ENCODE assay signal across 16 cellular contexts in genomic region chr3:63895422-63896189, GRCh38. TPM values are rescaled to one million over a fixed set of nuclear protein-coding genes. Genes with fewer than 3 reads are reported as not detected.
DNase-seq lines count a peak whose midpoint lies in the region; ATAC-seq and TF ChIP-seq lines count a peak whose summit lies in the region.
"Had no signal": no experiment of that assay in that cellular context is flagged by ENCODE, and none has a peak within 500 bp of the region (broad histone marks: within the 10 kb centered on the region; RNA-seq: fewer than 3 reads in every experiment).

No MANE protein-coding gene starts in this region.

- no peak overlapping the region for H4K12ac ChIP-seq in trophoblast cell (ENCODE audit: low read depth, low read length)

- no peak for DNase-seq in activated naive CD4-positive, alpha-beta T cell treated with anti-CD3 and anti-CD28 coated beads, Interleukin-2, amount 50 U/mL, for 72 hours (ENCODE audit: low spot score in 2 of 2)
- DNase-seq in activated naive CD4-positive, alpha-beta T cell treated with Interleukin-2 at 50 U/mL for 16 hours: no peak
- DNase-seq in uterus: no peak
- no peak for DNase-seq in NCI-H1048 (lab: John Stamatoyannopoulos, UW)
- no peak for DNase-seq in trophoblast cell
- DNase-seq: adrenal gland, DMS 273 treated with DMSO at 0.1 percent for 48 hours, foreskin keratinocyte, left lung, NCI-H187, NCI-H510A, SK-N-SH had no signal

- no peak overlapping the region for H3K18ac ChIP-seq in trophoblast cell (ENCODE audit: low read length)

- H3K23ac ChIP-seq in trophoblast cell (ENCODE audit: low read length): no peak overlapping the region

- no peak overlapping the region for H2BK12ac ChIP-seq in trophoblast cell (ENCODE audit: low read length)

- no peak overlapping the region for H3K4me3 Mint-ChIP-seq in dendritic cell treated with granulocyte-macrophage colony-stimulating factor and Interleukin-4, amounts not matched to agents 40 ng/mL and 50 ng/mL, for 4 days

- H3K79me2 ChIP-seq in trophoblast cell (ENCODE audit: control insufficient read depth, insufficient read depth, low read length, poor library complexity): no peaks in the 10 kb centered on the region

- H3K4me3 ChIP-seq in uterus: no peak overlapping the region
- no peak overlapping the region for H3K4me3 ChIP-seq in trophoblast cell (ENCODE audit: low read depth, low read length)
- H3K4me3 ChIP-seq: adrenal gland, left lung had no signal

- ATAC-seq in activated naive CD4-positive, alpha-beta T cell treated with anti-CD3 and anti-CD28 coated beads, Interleukin-2, amount 50 U/mL, for 72 hours: peak; percentile 39 to 78
- ATAC-seq in HG03432 (IDR thresholded peaks at IDR 0.05; ENCODE audit: unreplicated experiment): peak; percentile 35
- no peak for ATAC-seq in GM18511 (IDR thresholded peaks at IDR 0.05; ENCODE audit: unreplicated experiment)
- ATAC-seq: foreskin keratinocyte, left lung had no signal

- H3K27ac ChIP-seq in uterus (peak overlapping the region; percentile 17 to 20), trophoblast cell (ENCODE audit: low read depth, low read length) (no peak overlapping the region)
- H3K27ac ChIP-seq: adrenal gland, foreskin keratinocyte had no signal

- H3K27me3 ChIP-seq in uterus (no peaks in the 10 kb centered on the region), trophoblast cell (ENCODE audit: insufficient read depth, low read length) (no peaks in the 10 kb centered on the region)
- H3K27me3 ChIP-seq: adrenal gland, foreskin keratinocyte, left lung had no signal

- no peak overlapping the region for H3K9ac ChIP-seq in trophoblast cell (ENCODE audit: low read length)
- H3K9ac ChIP-seq: SK-N-SH had no signal

- H3K4me2 ChIP-seq in trophoblast cell (ENCODE audit: low read length): no peak overlapping the region

- H4K8ac ChIP-seq in trophoblast cell (ENCODE audit: low read depth, low read length): no peak overlapping the region

- TF ChIP-seq CTCF in uterus (IDR thresholded peaks at IDR 0.05): no peak

- H4K91ac ChIP-seq in trophoblast cell (ENCODE audit: low read depth, low read length): no peak overlapping the region

- peaks cover 10 to 46% of the 10 kb centered on the region in 2 donors for H3K36me3 Mint-ChIP-seq in activated naive CD4-positive, alpha-beta T cell treated with anti-CD3 and anti-CD28 coated beads, Interleukin-2, amount 50 U/mL, for 72 hours
- peaks cover 44% of the 10 kb centered on the region for H3K36me3 Mint-ChIP-seq in dendritic cell treated with granulocyte-macrophage colony-stimulating factor and Interleukin-4, amounts not matched to agents 40 ng/mL and 50 ng/mL, for 4 days (ENCODE audit: low read depth)

- intact Hi-C loops in dendritic cell treated with granulocyte-macrophage colony-stimulating factor and Interleukin-4, amounts not matched to agents 40 ng/mL and 50 ng/mL, for 4 days (cut with micrococcal nuclease): no loop called here
- intact Hi-C loops in uterus (cut with DNase I; ENCODE audit: low total_unique reads): no loop called here

- no peak for TF ChIP-seq POLR2A in uterus (IDR thresholded peaks at IDR 0.05)

- no peak overlapping the region for H2BK120ac ChIP-seq in trophoblast cell (ENCODE audit: insufficient read depth, low read length, poor library complexity)

- H3K27me3 Mint-ChIP-seq in dendritic cell treated with granulocyte-macrophage colony-stimulating factor and Interleukin-4, amounts not matched to agents 40 ng/mL and 50 ng/mL, for 4 days: no peaks in the 10 kb centered on the region

- no peaks in the 10 kb centered on the region for H3K4me1 ChIP-seq in uterus
- no peaks in the 10 kb centered on the region for H3K4me1 ChIP-seq in trophoblast cell (ENCODE audit: control insufficient read depth in 1 of 2, insufficient read depth in 2 of 2, low read length in 2 of 2)
- H3K4me1 ChIP-seq: foreskin keratinocyte had no signal

- peaks cover 0 to 5% of the 10 kb centered on the region in 2 donors for H3K9me3 Mint-ChIP-seq in activated naive CD4-positive, alpha-beta T cell treated with anti-CD3 and anti-CD28 coated beads, Interleukin-2, amount 50 U/mL, for 72 hours
- no peaks in the 10 kb centered on the region for H3K9me3 Mint-ChIP-seq in dendritic cell treated with granulocyte-macrophage colony-stimulating factor and Interleukin-4, amounts not matched to agents 40 ng/mL and 50 ng/mL, for 4 days

- no peak overlapping the region for H3K14ac ChIP-seq in trophoblast cell (ENCODE audit: low read length)

- H2AK5ac ChIP-seq in trophoblast cell (ENCODE audit: low read length): no peak overlapping the region

- H3K4me1 Mint-ChIP-seq in dendritic cell treated with granulocyte-macrophage colony-stimulating factor and Interleukin-4, amounts not matched to agents 40 ng/mL and 50 ng/mL, for 4 days (ENCODE audit: low read depth): peaks cover 34% of the 10 kb centered on the region

- WGBS in trophoblast cell (ENCODE audit: extremely low coverage, insufficient coverage, insufficient read length): no CpG with 5 or more reads among the region's 5 CpGs

- H3K36me3 ChIP-seq in uterus (no peaks in the 10 kb centered on the region), trophoblast cell (ENCODE audit: control insufficient read depth in 1 of 2, insufficient read depth in 2 of 2, low read length in 2 of 2) (peaks cover 10 to 12% of the 10 kb centered on the region in 2 experiments)

- H3K9me3 ChIP-seq in uterus (no peaks in the 10 kb centered on the region), trophoblast cell (ENCODE audit: insufficient read depth, low read depth, low read length) (no peaks in the 10 kb centered on the region)
- H3K9me3 ChIP-seq: adrenal gland, left lung, SK-N-SH had no signal

- H2BK5ac ChIP-seq in trophoblast cell (ENCODE audit: low read depth, low read length, poor library complexity): no peak overlapping the region

- H3K4ac ChIP-seq in trophoblast cell (ENCODE audit: low read depth, low read length): no peak overlapping the region

- H3K79me1 ChIP-seq in trophoblast cell (ENCODE audit: low read length): no peaks in the 10 kb centered on the region

- no peak overlapping the region for H2AFZ ChIP-seq in trophoblast cell (ENCODE audit: insufficient read depth, low read length, poor library complexity)

- peak overlapping the region; percentile 62 to 81 for H3K27ac Mint-ChIP-seq in activated naive CD4-positive, alpha-beta T cell treated with anti-CD3 and anti-CD28 coated beads, Interleukin-2, amount 50 U/mL, for 72 hours
- peak overlapping the region; percentile 11 for H3K27ac Mint-ChIP-seq in dendritic cell treated with granulocyte-macrophage colony-stimulating factor and Interleukin-4, amounts not matched to agents 40 ng/mL and 50 ng/mL, for 4 days

RNA-seq across cellular contexts. Expression of gene SCAANT1, which starts 16.6 kb away (rescaled TPM):
- total RNA-seq in activated naive CD4-positive, alpha-beta T cell treated with anti-CD3 and anti-CD28 coated beads, Interleukin-2, amount 50 U/mL, for 72 hours: not detected
- total RNA-seq in uterus: not detected
- 0.96 and 1.1 TPM in 2 replicates for polyA plus RNA-seq in trophoblast cell (2013)
- total RNA-seq: adrenal gland, foreskin keratinocyte, left lung, pulmonary artery endothelial cell had no signal
- polyA plus RNA-seq: SK-N-SH had no signal

RNA-seq across cellular contexts. Expression of gene ATXN7, which starts 31.9 kb away (rescaled TPM):
- total RNA-seq in activated naive CD4-positive, alpha-beta T cell treated with anti-CD3 and anti-CD28 coated beads, Interleukin-2, amount 50 U/mL, for 72 hours: 10 to 100 TPM; 28.6 to 54.9 TPM
- 10 to 100 TPM in 2 of 4 donors, 1 to 10 TPM in 2; 3.3 to 42.5 (median 17.9) TPM for total RNA-seq in uterus
- polyA plus RNA-seq in trophoblast cell (2013): 28.9 and 29.8 TPM in 2 replicates

RNA-seq across cellular contexts. Expression of gene THOC7, which starts 32.0 kb away (rescaled TPM):
- 10 to 100 TPM; 15.6 to 89.2 TPM for total RNA-seq in activated naive CD4-positive, alpha-beta T cell treated with anti-CD3 and anti-CD28 coated beads, Interleukin-2, amount 50 U/mL, for 72 hours
- 10 to 100 TPM; 25.4 to 86.2 (median 52.0) TPM for total RNA-seq in uterus
- polyA plus RNA-seq in trophoblast cell (2013): 75.7 and 78.6 TPM in 2 replicates
